ENCODE assay signal across 8 cellular contexts in the genomic region with DNA sequence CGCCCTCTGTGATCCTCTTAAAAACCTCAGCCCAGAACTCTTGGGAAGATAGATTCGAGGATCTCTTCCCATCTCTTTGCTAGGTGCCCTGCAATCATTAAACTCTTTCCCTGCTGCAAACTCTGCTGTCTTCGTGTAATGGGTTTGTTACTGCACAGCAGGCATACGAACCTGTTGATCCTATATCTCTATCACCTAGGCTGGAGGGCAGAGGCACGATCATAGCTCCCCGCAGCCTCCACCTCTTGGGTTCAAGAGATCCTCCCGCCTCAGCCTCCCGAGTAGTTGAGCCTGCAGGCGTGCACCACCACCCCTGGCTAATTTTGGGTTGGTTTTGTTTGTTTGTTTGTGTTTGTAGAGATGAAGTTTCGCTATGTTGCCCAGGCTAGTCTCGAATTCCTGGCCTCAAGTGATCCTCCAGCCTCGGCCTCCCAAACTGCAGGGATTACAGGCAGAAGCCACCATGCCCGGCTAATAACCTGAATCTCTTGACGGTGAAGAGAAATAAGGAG. TPM values are rescaled to one million over a fixed set of nuclear protein-coding genes. Genes with fewer than 3 reads are reported as not detected.
DNase-seq lines count a peak whose midpoint lies in the region; ATAC-seq, FAIRE-seq and TF ChIP-seq lines count a peak whose summit lies in the region.

No MANE protein-coding gene starts in this region.

- TF ChIP-seq CTCF in Calu3 (IDR thresholded peaks at IDR 0.05; ENCODE audit: unreplicated experiment) (no peak), Panc1 (IDR thresholded peaks at IDR 0.05) (no peak), epithelial cell of proximal tubule (conservative IDR thresholded peaks at IDR 0.05; ENCODE audit: low read depth, low read length) (no peak), parathyroid adenoma (IDR thresholded peaks at IDR 0.05) (no peak)

- no peak overlapping the region for H3K27ac Mint-ChIP-seq in Calu3 (ENCODE audit: unreplicated experiment)

- H3K4me1 ChIP-seq in Panc1 (ENCODE audit: control insufficient read depth, insufficient read depth, low read length) = no peaks in the 10 kb centered on the region
- no peaks in the 10 kb centered on the region for H3K4me1 ChIP-seq in parathyroid adenoma

- H3K4me3 ChIP-seq in Panc1 (ENCODE audit: low read depth in 2 of 2, low read length in 2 of 2) (peak overlapping the region; percentile 82 to 85), epithelial cell of proximal tubule (ENCODE audit: low read depth, low read length) (peak overlapping the region; percentile 83), parathyroid adenoma (ENCODE audit: low read depth, low read length) (peak overlapping the region; percentile 94)

- FAIRE-seq in GM12891 (lab: Jason Lieb, UNC) = no peak

- H3K9me3 ChIP-seq in Panc1 (ENCODE audit: control insufficient read depth, insufficient read depth, low read depth, low read length) (no peaks in the 10 kb centered on the region), parathyroid adenoma (ENCODE audit: control insufficient read depth, low read length) (no peaks in the 10 kb centered on the region)

- in situ Hi-C loops in Panc1 (cut with HindIII; ENCODE audit: low pct_unique_long_range_greater_than_20kb, low sequenced_read_pairs) = no loop called here

- H3K36me3 ChIP-seq in Panc1 (ENCODE audit: control insufficient read depth, insufficient read depth, low read length) (0 out of 2 replicates have a peak, but pooled peaks cover 2% of the 10 kb centered on the region), parathyroid adenoma (ENCODE audit: control insufficient read depth, insufficient read depth, low read length) (no peaks in the 10 kb centered on the region)

- POLR2A ChIA-PET in Panc1 (lab: Charles Lee) = no interaction called here

- H3K27me3 ChIP-seq in Panc1 (ENCODE audit: control insufficient read depth, insufficient read depth, low read length) (no peaks in the 10 kb centered on the region), parathyroid adenoma (ENCODE audit: control insufficient read depth, insufficient read depth, low read length) (no peaks in the 10 kb centered on the region)

- peaks cover 15% of the 10 kb centered on the region for H3K36me3 Mint-ChIP-seq in Calu3 (ENCODE audit: insufficient read depth, unreplicated experiment)

- peak overlapping the region; percentile 94 for H3K4me2 ChIP-seq in parathyroid adenoma (ENCODE audit: low read length)

- ATAC-seq in Panc1 = peak; percentile 2; the same call in 1 of the 2 replicates

- DNase-seq in Calu3 (no peak), Panc1 (ENCODE audit: low read depth, low spot score) (no peak), epithelial cell of proximal tubule (ENCODE audit: low read depth) (no peak), GM12891 (ENCODE audit: insufficient read length, low spot score) (no peak), kidney glomerular epithelial cell (lab: John Stamatoyannopoulos, UW) (no peak), dedifferentiated amniotic fluid mesenchymal stem cell (ENCODE audit: extremely low spot score) (no peak)
- DNase-seq in stimulated activated CD8-positive, alpha-beta memory T cell treated with anti-CD3 and anti-CD28 coated beads, Interleukin-4, amount 100 ng/mL, for 48 hours = no peak

- H3K4me3 Mint-ChIP-seq in Calu3 (ENCODE audit: low read depth, unreplicated experiment) = peak overlapping the region; percentile 82

- no peaks in the 10 kb centered on the region for H3K27me3 Mint-ChIP-seq in Calu3 (ENCODE audit: unreplicated experiment)

- TF ChIP-seq POLR2A in GM12891 (IDR thresholded peaks at IDR 0.05; ENCODE audit: low read depth, low read length) = no peak

- intact Hi-C loops in Calu3 (cut with micrococcal nuclease; ENCODE audit: unreplicated experiment) = no loop called here
- intact Hi-C loops in Panc1 (cut with micrococcal nuclease; ENCODE audit: unreplicated experiment) = no loop called here

- H3K9me3 Mint-ChIP-seq in Calu3 (ENCODE audit: low read depth, unreplicated experiment) = no peaks in the 10 kb centered on the region

- no peaks in the 10 kb centered on the region for H3K79me2 ChIP-seq in parathyroid adenoma

- CTCF ChIA-PET in Calu3 (lab: Charles Lee) = interaction anchor here (0.5 to 1.7 kb wide), 3 partner anchors 9 to 100 kb away, joined by 3 to 6 read pairs (median 4); no protein-coding TSS in a partner anchor
- CTCF ChIA-PET in Panc1 (lab: Charles Lee) = interaction anchor here (0.6 to 1.2 kb wide), 2 partner anchors 311 to 1352 kb away, joined by 3 to 5 read pairs; no protein-coding TSS in a partner anchor

- no peak overlapping the region for H3K9ac ChIP-seq in parathyroid adenoma

- H3K4me1 Mint-ChIP-seq in Calu3 (ENCODE audit: low read depth, unreplicated experiment) = peaks cover 8% of the 10 kb centered on the region

- H3K27ac ChIP-seq in Panc1 (ENCODE audit: low read length) = peak overlapping the region; percentile 80
- peak overlapping the region; percentile 53 for H3K27ac ChIP-seq in parathyroid adenoma

- peak overlapping the region; percentile 94 for H2AFZ ChIP-seq in parathyroid adenoma

- BruUV-seq in Calu3 (replicated peaks; lab: Mats Ljungman, UMichigan) = no TSS peak
- no TSS peak for BruUV-seq in Panc1 (replicated peaks; lab: Mats Ljungman, UMichigan)

TF ChIP-seq in GM12891, 5 proteins besides CTCF, POLR2A, EP300 and RAD21:
- TF ChIP-seq SPI1 (IDR thresholded peaks at IDR 0.05; ENCODE audit: low read depth, low read length) (no peak), PAX5 (IDR thresholded peaks at IDR 0.05; ENCODE audit: insufficient read depth, low read length, severe bottlenecking) (no peak), POLR2AphosphoS5 (IDR thresholded peaks at IDR 0.05; ENCODE audit: low read depth, low read length) (no peak), POU2F2 (IDR thresholded peaks at IDR 0.05; ENCODE audit: low read depth, low read length) (no peak), TAF1 (IDR thresholded peaks at IDR 0.05; ENCODE audit: low read depth, low read length) (no peak)

RNA-seq across cellular contexts. Expression of a gene that starts 0.5 kb away (rescaled TPM):
- total RNA-seq in Calu3 (2022) = 3.3 and 3.9 TPM in 2 replicates
- total RNA-seq in Panc1 (2021; ENCODE audit: unreplicated experiment) = 7.5 TPM
- 4.7 TPM for polyA plus RNA-seq in Panc1 (2012; ENCODE audit: insufficient read length)
- 3.6 and 4.3 TPM in 2 replicates for total RNA-seq in epithelial cell of proximal tubule
- 1.0 TPM for polyA plus RNA-seq in GM12891 (2012; ENCODE audit: low read depth, missing spikeins)

RNA-seq across cellular contexts. Expression of a gene that starts 30.7 kb away (rescaled TPM):
- 0.21 TPM in 1 of 2 replicates, not detected in the other for total RNA-seq in Calu3 (2022)
- total RNA-seq in Panc1 (2021; ENCODE audit: unreplicated experiment) = 0.72 TPM
- polyA plus RNA-seq in Panc1 (2012; ENCODE audit: insufficient read length) = 0.22 TPM
- 0.07 TPM in 1 of 2 replicates, not detected in the other for total RNA-seq in epithelial cell of proximal tubule
- 0.04 TPM for polyA plus RNA-seq in GM12891 (2012; ENCODE audit: low read depth, missing spikeins)
